Comparison of ENCODE assay signal across 8 cellular contexts in genomic region chr10:119315128-119316001, GRCh38.
A peak's percentile ranks its signal among the peaks of the same experiment; 100 is the strongest.
DNase-seq lines count a peak whose midpoint lies in the region; ATAC-seq, FAIRE-seq and TF ChIP-seq lines count a peak whose summit lies in the region.

No MANE protein-coding gene starts in this region.

- TF ChIP-seq POLR2A in GM12878 (IDR thresholded peaks at IDR 0.05; ENCODE audit: low read depth, low read length) = no peak

- no TSS peak for BruUV-seq in GM12878 (replicated peaks; lab: Mats Ljungman, UMichigan)

- H3K9me3 ChIP-seq in CD4-positive, CD25-positive, alpha-beta regulatory T cell (ENCODE audit: control insufficient read depth in 2 of 2, low read length in 2 of 2) = no peaks in the 10 kb centered on the region
- H3K9me3 ChIP-seq in GM12878 (replicated peaks; ENCODE audit: control insufficient read depth, insufficient read depth, low read length) (no peaks in the 10 kb centered on the region), lower lobe of right lung (no peaks in the 10 kb centered on the region)

- no peaks in the 10 kb centered on the region for H3K27me3 ChIP-seq in CD4-positive, CD25-positive, alpha-beta regulatory T cell (ENCODE audit: control insufficient read depth, insufficient read depth, low read length)
- H3K27me3 ChIP-seq in GM12878 (replicated peaks in 1 of 2; ENCODE audit: control insufficient read depth in 2 of 2, insufficient read depth in 2 of 2, low read length in 1 of 2) (no peaks in the 10 kb centered on the region), lower lobe of right lung (ENCODE audit: low read depth) (no peaks in the 10 kb centered on the region)

- no peak for TF ChIP-seq RAD21 in GM12878 (IDR thresholded peaks at IDR 0.05; ENCODE audit: insufficient read depth, low read depth, low read length)

- TF ChIP-seq CTCF in GM12878 (IDR thresholded peaks at IDR 0.05 in 2 of 3, conservative IDR thresholded peaks at IDR 0.05 in 1 of 3; ENCODE audit: control insufficient read depth in 2 of 3, extremely low read depth in 1 of 3, insufficient read depth in 1 of 3, low read depth in 3 of 3, low read length in 3 of 3) = no peak
- TF ChIP-seq CTCF in lower lobe of right lung (IDR thresholded peaks at IDR 0.05) = no peak

- peak in 1 of 2 experiments; percentile 28; a peak in 1 of 4 replicates for TF ChIP-seq EP300 in GM12878 (IDR thresholded peaks at IDR 0.05; ENCODE audit: borderline replicate concordance in 1 of 2, control insufficient read depth in 1 of 2, low read depth in 2 of 2, low read length in 2 of 2)

- no peak overlapping the region for H3K4me3 ChIP-seq in CD4-positive, CD25-positive, alpha-beta regulatory T cell (ENCODE audit: low read depth, low read length)
- H3K4me3 ChIP-seq in GM12878 (no peak overlapping the region), lower lobe of right lung (no peak overlapping the region)

- whole genome bisulfite sequencing in GM12878 (ENCODE audit: insufficient coverage, insufficient replicate concordance, low lambda C conversion rate, missing lambda C conversion rate) = 14% methylated on average over 16 of the region's 16 CpGs

- SMC1A ChIA-PET in GM12878 (lab: Charles Lee; ENCODE audit: uncharacterized antibody, unreplicated experiment) = interaction anchor here (1.6 kb wide), 1 partner anchor 9 kb away, joined by 8 read pairs; no protein-coding TSS in a partner anchor

- peak overlapping the region in 2 of 4 donors; percentile 10 to 64 for H3K4me3 Mint-ChIP-seq in CD4-positive, CD25-positive, alpha-beta regulatory T cell

- H3K4me2 ChIP-seq in GM12878 (ENCODE audit: control insufficient read depth, insufficient read depth) = peak overlapping the region; percentile 30

- H2AFZ ChIP-seq in GM12878 (ENCODE audit: control insufficient read depth, low read depth, low read length) = no peak overlapping the region

- no peak overlapping the region for H3K9ac ChIP-seq in GM12878 (ENCODE audit: control insufficient read depth, insufficient read depth, low read length)

- peak in 2 of 3 donors; percentile 23 to 69 for DNase-seq in CD4-positive, CD25-positive, alpha-beta regulatory T cell
- DNase-seq in HK-2 (ENCODE audit: unreplicated experiment) (peak; percentile 81), T-helper 9 cell (peak; percentile 43), GM12878 (ENCODE audit: low read depth, low spot score) (peak; percentile 28), lower lobe of right lung (no peak), NCI-H1048 (lab: John Stamatoyannopoulos, UW) (no peak)
- peak; percentile 48 for DNase-seq in stimulated activated CD8-positive, alpha-beta memory T cell treated with anti-CD3 and anti-CD28 coated beads, Interleukin-7, amount 100 ng/mL, for 24 hours (ENCODE audit: low read depth)

- ATAC-seq in CD4-positive, CD25-positive, alpha-beta regulatory T cell (ENCODE audit: low read depth in 2 of 2) = peak; percentile 81 to 87
- ATAC-seq in GM19463 (IDR thresholded peaks at IDR 0.05; ENCODE audit: unreplicated experiment) (peak; percentile 40), GM12878 (peak; percentile 66), lower lobe of right lung (peak; percentile 9 to 38)

- peak; percentile 83 for FAIRE-seq in GM12878 (lab: Jason Lieb, UNC)

- no peak overlapping the region for H3K27ac ChIP-seq in CD4-positive, CD25-positive, alpha-beta regulatory T cell (ENCODE audit: insufficient read depth, low read length, poor library complexity, severe bottlenecking)
- peak overlapping the region; percentile 34; the same call in 1 of the 2 replicates for H3K27ac ChIP-seq in GM12878 (ENCODE audit: control insufficient read depth, insufficient read depth)
- H3K27ac ChIP-seq in lower lobe of right lung = no peak overlapping the region

- H3K27ac Mint-ChIP-seq in CD4-positive, CD25-positive, alpha-beta regulatory T cell = peak overlapping the region; percentile 60 to 85 (median 64)

- H3K79me2 ChIP-seq in GM12878 (ENCODE audit: control insufficient read depth, insufficient read depth, low read length) = peaks cover 24% of the 10 kb centered on the region

- RAD21 ChIA-PET in GM12878 (lab: Charles Lee; ENCODE audit: unreplicated experiment) = interaction anchor here (0.6 to 1.6 kb wide), 2 partner anchors 9 to 22 kb away, joined by 3 to 6 read pairs; no protein-coding TSS in a partner anchor

- peaks cover 19% of the 10 kb centered on the region for H4K20me1 ChIP-seq in GM12878 (ENCODE audit: control insufficient read depth, insufficient read depth)

- intact Hi-C loops in GM12878 (cut with micrococcal nuclease; ENCODE audit: unreplicated experiment) (no loop called here), lower lobe of right lung (cut with DNase I) (no loop called here)

- no peaks in the 10 kb centered on the region for H3K9me3 Mint-ChIP-seq in CD4-positive, CD25-positive, alpha-beta regulatory T cell

- no peaks in the 10 kb centered on the region for H3K27me3 Mint-ChIP-seq in CD4-positive, CD25-positive, alpha-beta regulatory T cell

- H3K36me3 ChIP-seq in CD4-positive, CD25-positive, alpha-beta regulatory T cell (ENCODE audit: control insufficient read depth, insufficient read depth, low read length) = no peaks in the 10 kb centered on the region
- H3K36me3 ChIP-seq in GM12878 (ENCODE audit: control insufficient read depth in 2 of 2, insufficient read depth in 2 of 2, low read length in 1 of 2) (no peaks in the 10 kb centered on the region; a peak in 2 of 4 replicates), lower lobe of right lung (no peaks in the 10 kb centered on the region)

- H3K4me1 ChIP-seq in CD4-positive, CD25-positive, alpha-beta regulatory T cell (ENCODE audit: control insufficient read depth, insufficient read depth, low read length, poor library complexity, severe bottlenecking) = peaks cover 42% of the 10 kb centered on the region
- H3K4me1 ChIP-seq in GM12878 (ENCODE audit: control insufficient read depth, insufficient read depth, low read length) = peaks cover 52% of the 10 kb centered on the region
- H3K4me1 ChIP-seq in lower lobe of right lung = peaks cover 68% of the 10 kb centered on the region

- POLR2A ChIA-PET in GM12878 (lab: Charles Lee) = no interaction called here

- peaks cover 5 to 79% (median 46%) of the 10 kb centered on the region in 4 donors for H3K4me1 Mint-ChIP-seq in CD4-positive, CD25-positive, alpha-beta regulatory T cell

- CTCF ChIA-PET in GM12878 (lab: Yijun Ruan, JAX) = interaction anchor here (1.3 to 1.5 kb wide), 3 partner anchors 9 to 108 kb away, joined by 3 to 6 read pairs (median 4); partner anchors contain the start of gene GRK5

- peaks cover 14% of the 10 kb centered on the region for H3K36me3 Mint-ChIP-seq in CD4-positive, CD25-positive, alpha-beta regulatory T cell

- in situ Hi-C loops in GM12878 (cut with MboI) = no loop called here

TF ChIP-seq in GM12878, 131 proteins besides CTCF, POLR2A, EP300 and RAD21 (continues in another document):
- no peak for TF ChIP-seq PML (IDR thresholded peaks at IDR 0.05; ENCODE audit: low read length)
- TF ChIP-seq EED (IDR thresholded peaks at IDR 0.05; ENCODE audit: low read depth) = peak; percentile 81
- TF ChIP-seq, protein P1, sequence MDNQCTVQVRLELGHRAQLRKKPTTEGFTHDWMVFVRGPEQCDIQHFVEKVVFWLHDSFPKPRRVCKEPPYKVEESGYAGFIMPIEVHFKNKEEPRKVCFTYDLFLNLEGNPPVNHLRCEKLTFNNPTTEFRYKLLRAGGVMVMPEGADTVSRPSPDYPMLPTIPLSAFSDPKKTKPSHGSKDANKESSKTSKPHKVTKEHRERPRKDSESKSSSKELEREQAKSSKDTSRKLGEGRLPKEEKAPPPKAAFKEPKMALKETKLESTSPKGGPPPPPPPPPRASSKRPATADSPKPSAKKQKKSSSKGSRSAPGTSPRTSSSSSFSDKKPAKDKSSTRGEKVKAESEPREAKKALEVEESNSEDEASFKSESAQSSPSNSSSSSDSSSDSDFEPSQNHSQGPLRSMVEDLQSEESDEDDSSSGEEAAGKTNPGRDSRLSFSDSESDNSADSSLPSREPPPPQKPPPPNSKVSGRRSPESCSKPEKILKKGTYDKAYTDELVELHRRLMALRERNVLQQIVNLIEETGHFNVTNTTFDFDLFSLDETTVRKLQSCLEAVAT (IDR thresholded peaks at IDR 0.05) = no peak
- peak; percentile 57 to 65 for TF ChIP-seq IKZF2 (IDR thresholded peaks at IDR 0.05)
- TF ChIP-seq JUNB (IDR thresholded peaks at IDR 0.05) = 0 out of 2 replicates have a peak, but pooled peaks have one; percentile 68
- peak; percentile 49 for TF ChIP-seq IKZF1 (conservative IDR thresholded peaks at IDR 0.05)
- peak; percentile 79 for TF ChIP-seq CREM (IDR thresholded peaks at IDR 0.05; ENCODE audit: low read depth)
- TF ChIP-seq, protein P2, sequence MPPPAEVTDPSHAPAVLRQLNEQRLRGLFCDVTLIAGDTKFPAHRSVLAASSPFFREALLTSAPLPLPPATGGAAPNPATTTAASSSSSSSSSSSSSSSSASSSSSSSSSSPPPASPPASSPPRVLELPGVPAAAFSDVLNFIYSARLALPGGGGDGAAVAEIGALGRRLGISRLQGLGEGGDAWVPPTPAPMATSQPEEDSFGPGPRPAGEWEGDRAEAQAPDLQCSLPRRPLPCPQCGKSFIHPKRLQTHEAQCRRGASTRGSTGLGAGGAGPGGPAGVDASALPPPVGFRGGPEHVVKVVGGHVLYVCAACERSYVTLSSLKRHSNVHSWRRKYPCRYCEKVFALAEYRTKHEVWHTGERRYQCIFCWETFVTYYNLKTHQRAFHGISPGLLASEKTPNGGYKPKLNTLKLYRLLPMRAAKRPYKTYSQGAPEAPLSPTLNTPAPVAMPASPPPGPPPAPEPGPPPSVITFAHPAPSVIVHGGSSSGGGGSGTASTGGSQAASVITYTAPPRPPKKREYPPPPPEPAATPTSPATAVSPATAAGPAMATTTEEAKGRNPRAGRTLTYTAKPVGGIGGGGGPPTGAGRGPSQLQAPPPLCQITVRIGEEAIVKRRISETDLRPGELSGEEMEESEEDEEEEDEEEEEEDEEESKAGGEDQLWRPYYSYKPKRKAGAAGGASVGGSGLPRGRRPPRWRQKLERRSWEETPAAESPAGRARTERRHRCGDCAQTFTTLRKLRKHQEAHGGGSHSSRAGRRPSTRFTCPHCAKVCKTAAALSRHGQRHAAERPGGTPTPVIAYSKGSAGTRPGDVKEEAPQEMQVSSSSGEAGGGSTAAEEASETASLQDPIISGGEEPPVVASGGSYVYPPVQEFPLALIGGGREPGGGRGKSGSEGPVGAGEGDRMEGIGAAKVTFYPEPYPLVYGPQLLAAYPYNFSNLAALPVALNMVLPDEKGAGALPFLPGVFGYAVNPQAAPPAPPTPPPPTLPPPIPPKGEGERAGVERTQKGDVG (CRISPR knock-in tag; IDR thresholded peaks at IDR 0.05) = no peak
- TF ChIP-seq PAX5 (IDR thresholded peaks at IDR 0.05; ENCODE audit: borderline replicate concordance, low read depth, low read length) = peak; percentile 49; the same call in 1 of the 2 replicates
- TF ChIP-seq POU2F2 (IDR thresholded peaks at IDR 0.05; ENCODE audit: borderline replicate concordance, low read depth, low read length) = peak; percentile 63; the same call in 1 of the 3 replicates
- TF ChIP-seq BCL11A (IDR thresholded peaks at IDR 0.05; ENCODE audit: low read depth, low read length) = peak; percentile 29; the same call in 1 of the 2 replicates
- TF ChIP-seq CBFB (IDR thresholded peaks at IDR 0.05; ENCODE audit: low read depth) = 0 out of 2 replicates have a peak, but pooled peaks have one; percentile 58
- TF ChIP-seq MXI1 (IDR thresholded peaks at IDR 0.05; ENCODE audit: low read depth, low read length) = no peak
- no peak for TF ChIP-seq HDAC2 (IDR thresholded peaks at IDR 0.05)

Comparison
In these comparisons a context has a peak if more than half of its experiments do, and no peak if none do; other contexts are left out.
1. ATAC-seq: peak in every context shown above with its lines; median percentile 84 in CD4-positive, CD25-positive, alpha-beta regulatory T cell; 66 in GM12878; 40 in GM19463; 24 in lower lobe of right lung.
2. DNase-seq: peak in CD4-positive, CD25-positive, alpha-beta regulatory T cell (2 of 3), HK-2 (single experiment), T-helper 9 cell (single experiment), GM12878 (single experiment) and stimulated activated CD8-positive, alpha-beta memory T cell treated with anti-CD3 and anti-CD28 coated beads, Interleukin-7, amount 100 ng/mL, for 24 hours (single experiment); none in lower lobe of right lung (single experiment) and NCI-H1048 (single experiment).